9 cellular contexts compared by ENCODE assay signal in the genomic region with DNA sequence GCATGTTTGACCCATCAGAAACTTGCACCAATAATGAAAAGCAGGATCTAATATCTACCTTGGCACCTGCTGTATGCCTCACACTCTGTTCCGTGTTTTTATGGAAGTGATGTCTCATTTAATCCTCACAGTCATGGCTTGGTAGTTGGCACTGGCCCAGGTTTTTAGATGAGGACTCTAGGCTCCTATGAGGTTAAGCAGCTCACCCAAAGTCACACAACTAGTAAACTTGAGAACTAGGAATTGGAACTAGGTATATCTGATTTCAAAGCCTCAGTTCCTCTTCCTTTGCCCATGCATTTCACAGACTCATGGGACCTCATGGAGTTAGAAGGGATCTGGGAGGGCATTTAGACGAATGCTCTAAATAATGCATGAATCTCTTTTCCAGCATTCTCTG. TPM values are rescaled to one million over a fixed set of nuclear protein-coding genes. Genes with fewer than 3 reads are reported as not detected.
A peak's percentile ranks its signal among the peaks of the same experiment; 100 is the strongest.
DNase-seq lines count a peak whose midpoint lies in the region; ATAC-seq and TF ChIP-seq lines count a peak whose summit lies in the region.
"Had no signal": no experiment of that assay in that cellular context is flagged by ENCODE, and none has a peak within 500 bp of the region (broad histone marks: within the 10 kb centered on the region; RNA-seq: fewer than 3 reads in every experiment).

No MANE protein-coding gene starts in this region.

- no peaks in the 10 kb centered on the region for H3K9me3 Mint-ChIP-seq in activated CD8-positive, alpha-beta memory T cell treated with anti-CD3 and anti-CD28 coated beads, Interleukin-2, amount 10 ng/mL, durations not matched to agents 7 days and 5 days (ENCODE audit: low read depth)
- H3K9me3 Mint-ChIP-seq in glutamatergic neuron (ENCODE audit: unreplicated experiment): no peaks in the 10 kb centered on the region

- H3K4me1 ChIP-seq in trophoblast cell (ENCODE audit: control insufficient read depth in 1 of 2, insufficient read depth in 2 of 2, low read length in 2 of 2): peaks cover 4 to 5% of the 10 kb centered on the region in 2 experiments

- H3K4me3 Mint-ChIP-seq in activated CD8-positive, alpha-beta memory T cell treated with anti-CD3 and anti-CD28 coated beads, Interleukin-2, amount 10 ng/mL, durations not matched to agents 7 days and 5 days: no peak overlapping the region
- H3K4me3 Mint-ChIP-seq in glutamatergic neuron (ENCODE audit: unreplicated experiment): peak overlapping the region; percentile 42
- H3K4me3 Mint-ChIP-seq: activated B cell treated with CpG ODN at 0.5 μM for 24 hours had no signal

- no peaks in the 10 kb centered on the region for H3K27me3 ChIP-seq in trophoblast cell (ENCODE audit: insufficient read depth, low read length)

- no peak overlapping the region for H4K8ac ChIP-seq in trophoblast cell (ENCODE audit: low read depth, low read length)

- H3K9me3 ChIP-seq in SK-N-MC (ENCODE audit: low read depth, low read length): no peaks in the 10 kb centered on the region
- H3K9me3 ChIP-seq in trophoblast cell (ENCODE audit: insufficient read depth, low read depth, low read length): no peaks in the 10 kb centered on the region

- H4K12ac ChIP-seq in trophoblast cell (ENCODE audit: low read depth, low read length): no peak overlapping the region

- peaks cover 1% of the 10 kb centered on the region for H3K79me2 ChIP-seq in trophoblast cell (ENCODE audit: control insufficient read depth, insufficient read depth, low read length, poor library complexity)

- no peak overlapping the region for H3K4me2 ChIP-seq in trophoblast cell (ENCODE audit: low read length)

- peaks cover 2% of the 10 kb centered on the region for H3K27me3 Mint-ChIP-seq in activated CD8-positive, alpha-beta memory T cell treated with anti-CD3 and anti-CD28 coated beads, Interleukin-2, amount 10 ng/mL, durations not matched to agents 7 days and 5 days
- no peaks in the 10 kb centered on the region for H3K27me3 Mint-ChIP-seq in glutamatergic neuron (ENCODE audit: unreplicated experiment)
- H3K27me3 Mint-ChIP-seq: activated B cell treated with CpG ODN at 0.5 μM for 24 hours had no signal

- H3K4me1 Mint-ChIP-seq in activated CD8-positive, alpha-beta memory T cell treated with anti-CD3 and anti-CD28 coated beads, Interleukin-2, amount 10 ng/mL, durations not matched to agents 7 days and 5 days: peaks cover 57% of the 10 kb centered on the region
- peaks cover 30% of the 10 kb centered on the region for H3K4me1 Mint-ChIP-seq in glutamatergic neuron (ENCODE audit: low read depth, unreplicated experiment)

- H3K36me3 Mint-ChIP-seq in activated CD8-positive, alpha-beta memory T cell treated with anti-CD3 and anti-CD28 coated beads, Interleukin-2, amount 10 ng/mL, durations not matched to agents 7 days and 5 days: peaks cover 8% of the 10 kb centered on the region
- no peaks in the 10 kb centered on the region for H3K36me3 Mint-ChIP-seq in glutamatergic neuron (ENCODE audit: unreplicated experiment)

- no peak overlapping the region for H2AK5ac ChIP-seq in trophoblast cell (ENCODE audit: low read length)

- H3K27ac Mint-ChIP-seq in activated CD8-positive, alpha-beta memory T cell treated with anti-CD3 and anti-CD28 coated beads, Interleukin-2, amount 10 ng/mL, durations not matched to agents 7 days and 5 days: peak overlapping the region; percentile 77
- no peak overlapping the region for H3K27ac Mint-ChIP-seq in glutamatergic neuron (ENCODE audit: unreplicated experiment)
- H3K27ac Mint-ChIP-seq: activated B cell treated with CpG ODN at 0.5 μM for 24 hours had no signal

- H3K18ac ChIP-seq in trophoblast cell (ENCODE audit: low read length): no peak overlapping the region

- H3K27ac ChIP-seq in SK-N-MC: peak overlapping the region; percentile 75
- no peak overlapping the region for H3K27ac ChIP-seq in trophoblast cell (ENCODE audit: low read depth, low read length)

- H3K14ac ChIP-seq in trophoblast cell (ENCODE audit: low read length): no peak overlapping the region

- H2BK120ac ChIP-seq in trophoblast cell (ENCODE audit: insufficient read depth, low read length, poor library complexity): no peak overlapping the region

- no peak overlapping the region for H3K23ac ChIP-seq in trophoblast cell (ENCODE audit: low read length)

- H3K79me1 ChIP-seq in trophoblast cell (ENCODE audit: low read length): peaks cover 11% of the 10 kb centered on the region

- no peak overlapping the region for H2AFZ ChIP-seq in trophoblast cell (ENCODE audit: insufficient read depth, low read length, poor library complexity)

- H3K9ac ChIP-seq in SK-N-MC (ENCODE audit: insufficient read length) (no peak overlapping the region), trophoblast cell (ENCODE audit: low read length) (no peak overlapping the region)

- TF ChIP-seq CTCF in glutamatergic neuron (IDR thresholded peaks at IDR 0.05; ENCODE audit: partially characterized antibody, unreplicated experiment): no peak

- no peak overlapping the region for H3K4ac ChIP-seq in trophoblast cell (ENCODE audit: low read depth, low read length)

- H2BK12ac ChIP-seq in trophoblast cell (ENCODE audit: low read length): no peak overlapping the region

- no peak for DNase-seq in activated CD8-positive, alpha-beta memory T cell treated with anti-CD3 and anti-CD28 coated beads, Interleukin-2, amount 10 ng/mL, durations not matched to agents 7 days and 5 days
- DNase-seq in activated CD8-positive, alpha-beta memory T cell treated with anti-CD3 and anti-CD28 coated beads for 24 hours: no peak
- DNase-seq in SK-N-MC (ENCODE audit: low read depth, low spot score) (no peak), glutamatergic neuron (no peak), superior temporal gyrus (ENCODE audit: extremely low spot score) (peak; percentile 55), trophoblast cell (no peak)
- DNase-seq: activated B cell treated with CpG ODN at 0.5 μM for 24 hours had no signal

- H3K36me3 ChIP-seq in SK-N-MC (ENCODE audit: insufficient read depth, low read length): no peaks in the 10 kb centered on the region
- no peaks in the 10 kb centered on the region for H3K36me3 ChIP-seq in trophoblast cell (ENCODE audit: control insufficient read depth in 1 of 2, insufficient read depth in 2 of 2, low read length in 2 of 2)

- no peak overlapping the region for H2BK5ac ChIP-seq in trophoblast cell (ENCODE audit: low read depth, low read length, poor library complexity)

- H3K4me3 ChIP-seq in SK-N-MC (peak overlapping the region; percentile 63; the same call in 1 of the 2 replicates), trophoblast cell (ENCODE audit: low read depth, low read length) (no peak overlapping the region)

- no peak for ATAC-seq in activated CD8-positive, alpha-beta memory T cell treated with anti-CD3 and anti-CD28 coated beads, Interleukin-2, amount 10 ng/mL, durations not matched to agents 7 days and 5 days
- ATAC-seq in HG02981 (IDR thresholded peaks at IDR 0.05; ENCODE audit: unreplicated experiment) (no peak), HG02610 (IDR thresholded peaks at IDR 0.05; ENCODE audit: unreplicated experiment) (no peak)

- WGBS in trophoblast cell (ENCODE audit: extremely low coverage, insufficient coverage, insufficient read length): no CpG with 5 or more reads among the region's 2 CpGs

- no peak overlapping the region for H4K91ac ChIP-seq in trophoblast cell (ENCODE audit: low read depth, low read length)

- CTCF ChIA-PET in activated CD8-positive, alpha-beta memory T cell treated with anti-CD3 and anti-CD28 coated beads, Interleukin-2, amount 10 ng/mL, durations not matched to agents 7 days and 5 days (lab: Charles Lee): interaction anchor here (0.9 to 4.4 kb wide), 15 partner anchors 9 to 916 kb away, joined by 3 to 32 read pairs (median 3); no protein-coding TSS in a partner anchor

RNA-seq across cellular contexts. Expression of a gene that starts 21.3 kb away (rescaled TPM):
- total RNA-seq in activated CD8-positive, alpha-beta memory T cell treated with anti-CD3 and anti-CD28 coated beads, Interleukin-2, amount 10 ng/mL, durations not matched to agents 7 days and 5 days: 10 to 100 TPM; 40.0 to 44.9 TPM
- 32.4 TPM for total RNA-seq in glutamatergic neuron (ENCODE audit: unreplicated experiment)
- polyA plus RNA-seq in trophoblast cell (2013): 7.2 and 7.8 TPM in 2 replicates
